8 cellular contexts compared by ENCODE assay signal in the genomic region with DNA sequence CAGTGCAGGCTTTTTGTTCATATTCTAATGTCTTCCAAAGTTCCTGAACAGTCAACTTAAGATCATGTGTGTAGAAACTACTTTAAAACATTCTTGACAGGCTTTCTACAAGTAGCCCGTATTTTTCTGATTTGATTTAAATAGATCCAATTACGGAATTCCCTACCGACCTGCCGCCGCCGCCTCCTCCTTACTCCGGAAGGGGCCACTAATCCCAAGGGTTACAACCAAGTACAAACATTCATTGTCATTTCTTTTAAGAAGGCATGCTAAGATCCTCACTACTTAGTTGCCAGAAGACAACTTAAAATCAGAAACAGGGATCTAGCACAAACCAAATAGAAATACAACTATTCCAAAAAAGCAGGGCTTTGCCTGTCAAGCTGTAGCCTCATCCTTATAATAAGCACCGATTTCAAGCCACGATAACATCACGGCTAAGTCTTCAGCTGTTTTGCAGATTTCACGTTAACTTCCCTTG. TPM values are rescaled to one million over a fixed set of nuclear protein-coding genes. Genes with fewer than 3 reads are reported as not detected.
A peak's percentile ranks its signal among the peaks of the same experiment; 100 is the strongest.
DNase-seq lines count a peak whose midpoint lies in the region; ATAC-seq and TF ChIP-seq lines count a peak whose summit lies in the region.

No MANE protein-coding gene starts in this region.

- intact Hi-C loops in activated naive CD4-positive, alpha-beta T cell treated with anti-CD3 and anti-CD28 coated beads for 36 hours (cut with micrococcal nuclease), result loop anchor here (1.0 to 2.0 kb wide), 6 partner anchors 61 to 421 kb away; partner anchors contain the start of gene IWS1
- intact Hi-C loops in psoas muscle (cut with DNase I), result loop anchor here in 1 of 2 donors (5.0 kb wide), 2 partner anchors 73 to 108 kb away; partner anchors contain the start of gene SFT2D3

- H3K4me1 Mint-ChIP-seq in activated naive CD4-positive, alpha-beta T cell treated with anti-CD3 and anti-CD28 coated beads for 36 hours (ENCODE audit: low read depth), result peaks cover 46% of the 10 kb centered on the region

- peak overlapping the region; percentile 97 for H3K27ac Mint-ChIP-seq in activated naive CD4-positive, alpha-beta T cell treated with anti-CD3 and anti-CD28 coated beads for 36 hours

- peak overlapping the region; percentile 77 to 90 for H3K4me3 ChIP-seq in gastroesophageal sphincter
- H3K4me3 ChIP-seq in psoas muscle, result peak overlapping the region; percentile 79

- ATAC-seq in gastroesophageal sphincter (no peak), psoas muscle (peak in 1 of 4 donors; percentile 36), GM21515 (IDR thresholded peaks at IDR 0.05; ENCODE audit: unreplicated experiment) (no peak)

- TF ChIP-seq CTCF in VCaP (conservative IDR thresholded peaks at IDR 0.05), result no peak
- TF ChIP-seq CTCF in gastroesophageal sphincter (IDR thresholded peaks at IDR 0.05), result no peak
- no peak for TF ChIP-seq CTCF in psoas muscle (IDR thresholded peaks at IDR 0.05)

- H3K9me3 ChIP-seq in gastroesophageal sphincter (no peaks in the 10 kb centered on the region), psoas muscle (no peaks in the 10 kb centered on the region)

- peaks cover 14% of the 10 kb centered on the region for H3K36me3 Mint-ChIP-seq in activated naive CD4-positive, alpha-beta T cell treated with anti-CD3 and anti-CD28 coated beads for 36 hours (ENCODE audit: low read depth)

- no peak for TF ChIP-seq POLR2A in gastroesophageal sphincter (IDR thresholded peaks at IDR 0.05)

- no peaks in the 10 kb centered on the region for H3K9me3 Mint-ChIP-seq in activated naive CD4-positive, alpha-beta T cell treated with anti-CD3 and anti-CD28 coated beads for 36 hours

- peak overlapping the region; percentile 94 for H3K4me3 Mint-ChIP-seq in activated naive CD4-positive, alpha-beta T cell treated with anti-CD3 and anti-CD28 coated beads for 36 hours

- no peak for DNase-seq in activated naive CD4-positive, alpha-beta T cell treated with anti-CD3 and anti-CD28 coated beads for 36 hours
- DNase-seq in activated naive CD4-positive, alpha-beta T cell treated with anti-CD3 and anti-CD28 coated beads, Interleukin-2, amount 50 U/mL, for 16 hours, result no peak
- DNase-seq in psoas muscle, result no peak
- no peak for DNase-seq in central memory CD4-positive, alpha-beta T cell
- DNase-seq in H4 (ENCODE audit: low spot score), result no peak

- H3K27me3 ChIP-seq in gastroesophageal sphincter (no peaks in the 10 kb centered on the region), psoas muscle (ENCODE audit: insufficient read depth in 3 of 3, low read length in 2 of 3) (no peaks in the 10 kb centered on the region)

- no peaks in the 10 kb centered on the region for H3K27me3 Mint-ChIP-seq in activated naive CD4-positive, alpha-beta T cell treated with anti-CD3 and anti-CD28 coated beads for 36 hours (ENCODE audit: low read depth)

- peaks cover 2 to 57% (median 25%) of the 10 kb centered on the region in 3 donors for H3K4me1 ChIP-seq in gastroesophageal sphincter
- H3K4me1 ChIP-seq in psoas muscle, result peaks cover 34% of the 10 kb centered on the region

- no peak for TF ChIP-seq EP300 in gastroesophageal sphincter (IDR thresholded peaks at IDR 0.05)

- peak overlapping the region; percentile 97 for H3K27ac ChIP-seq in VCaP
- peak overlapping the region; percentile 84 to 98 (median 96) for H3K27ac ChIP-seq in gastroesophageal sphincter
- peak overlapping the region; percentile 94 for H3K27ac ChIP-seq in psoas muscle

- CTCF ChIA-PET in activated naive CD4-positive, alpha-beta T cell treated with anti-CD3 and anti-CD28 coated beads for 36 hours (lab: Charles Lee), result interaction anchor here (1.1 kb wide), 1 partner anchor 108 kb away, joined by 3 read pairs; no protein-coding TSS in a partner anchor

- WGBS in gastroesophageal sphincter (ENCODE audit: low coverage in 1 of 2), 2 donors, result 0 to 3% methylated on average over 11 of the region's 11 CpGs
- WGBS in psoas muscle, 3 donors, result 0% methylated on average over 11 of the region's 11 CpGs

- H3K36me3 ChIP-seq in gastroesophageal sphincter (no peaks in the 10 kb centered on the region), psoas muscle (ENCODE audit: insufficient read depth in 1 of 2, low read depth in 1 of 2) (no peaks in the 10 kb centered on the region)

RNA-seq across cellular contexts. Expression of gene WDR33, which starts 0.8 kb away (rescaled TPM):
- 10 to 100 TPM; 61.1 to 63.2 TPM for total RNA-seq in activated naive CD4-positive, alpha-beta T cell treated with anti-CD3 and anti-CD28 coated beads for 36 hours
- 10 to 100 TPM; 34.9 to 64.6 (median 43.2) TPM for total RNA-seq in gastroesophageal sphincter
- 10 to 100 TPM; 32.7 to 38.9 (median 34.9) TPM for total RNA-seq in psoas muscle
- polyA plus RNA-seq in psoas muscle, result 10 to 100 TPM; 11.2 to 18.5 (median 13.9) TPM
- total RNA-seq in H4 (2014; rRNA removed; shearing (Covaris generic)), result 11.1 and 29.9 TPM in 2 replicates

RNA-seq across cellular contexts. Expression of gene POLR2D, which starts 47.8 kb away (rescaled TPM):
- 10 to 100 TPM; 67.6 to 70.8 TPM for total RNA-seq in activated naive CD4-positive, alpha-beta T cell treated with anti-CD3 and anti-CD28 coated beads for 36 hours
- total RNA-seq in gastroesophageal sphincter (10 to 100 TPM; 12.9 to 18.4 (median 15.3) TPM), psoas muscle (10 to 100 TPM; 33.6 to 49.8 (median 48.4) TPM)
- polyA plus RNA-seq in psoas muscle, result 10 to 100 TPM; 22.2 to 63.0 (median 48.0) TPM
- total RNA-seq in H4 (2014; rRNA removed; shearing (Covaris generic)), result 21.2 and 23.8 TPM in 2 replicates
